Comparison of ENCODE assay signal across 8 cellular contexts in the genomic region with DNA sequence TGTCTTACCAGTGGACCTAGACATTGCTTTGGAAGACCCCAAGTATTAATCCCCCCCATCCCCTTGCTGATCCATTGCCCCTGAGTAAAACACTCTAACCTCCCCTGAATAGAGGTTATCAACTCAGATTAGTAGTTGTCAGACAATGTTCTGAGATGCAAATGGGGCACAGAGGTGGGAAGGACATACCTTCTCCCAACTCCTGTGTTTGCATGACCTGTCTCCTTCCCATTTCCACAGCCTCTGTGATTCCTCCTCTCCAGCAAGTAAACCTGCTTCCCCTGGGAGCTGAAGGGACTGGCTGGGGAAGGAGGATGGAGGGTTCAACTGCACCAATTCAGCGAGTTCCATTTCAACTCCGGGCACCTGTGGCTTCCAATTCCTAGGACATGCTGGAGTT.
"Had no signal": no experiment of that assay in that cellular context is flagged by ENCODE, and none has a peak within 500 bp of the region (broad histone marks: within the 10 kb centered on the region; RNA-seq: fewer than 3 reads in every experiment).

No MANE protein-coding gene starts in this region.

- H3K27ac ChIP-seq: GM23248, HL-60 had no signal

- ATAC-seq: HepG2 had no signal

- DNase-seq: GM23248, GOT3, H9, HCEC 1CT had no signal

- H2AFZ ChIP-seq: GM23248 had no signal

- FAIRE-seq: H54, HepG2 had no signal

- H3K27ac Mint-ChIP-seq: H9 had no signal

- H3K4me3 ChIP-seq: GM23248 had no signal

- H3K9ac ChIP-seq: GM23248 had no signal

- H3K36me3 Mint-ChIP-seq: IgD-negative memory B cell had no signal
